In the genomic region with DNA sequence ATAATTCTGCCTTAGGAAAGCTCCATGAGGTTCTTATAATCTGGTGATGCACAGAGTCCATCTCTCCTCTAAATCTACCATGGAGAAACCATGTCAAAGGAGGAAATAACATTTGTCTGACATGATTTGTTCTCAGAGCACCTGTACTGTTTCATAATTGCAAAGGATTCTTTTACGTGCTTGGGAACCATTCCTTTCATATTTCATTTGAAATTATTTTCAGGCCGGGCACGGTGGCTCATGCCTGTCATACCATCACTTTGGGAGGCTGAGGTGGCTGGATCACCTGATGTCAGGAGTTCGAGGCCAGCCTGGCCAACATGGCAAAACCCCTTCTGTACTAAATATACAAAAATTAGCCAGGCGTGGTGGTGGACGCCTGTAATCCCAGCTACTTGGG, we compare ENCODE assay signal across 17 cellular contexts.
"Had no signal": no experiment of that assay in that cellular context is flagged by ENCODE, and none has a peak within 500 bp of the region (broad histone marks: within the 10 kb centered on the region; RNA-seq: fewer than 3 reads in every experiment).

No MANE protein-coding gene starts in this region.

- H3K4me1 ChIP-seq: uterus had no signal

- H3K4me3 ChIP-seq: body of pancreas, tibial artery, uterus had no signal

- ATAC-seq: activated CD4-positive, alpha-beta T cell treated with anti-CD3 and anti-CD28 coated beads for 36 hours; esophagus mucosa; natural killer cell treated with Interleukin-12 subunit alpha and Interleukin-12 subunit beta and Interleukin-15 and Interleukin-18, amount 100 ng/mL, for 72 hours; stimulated activated naive CD8-positive, alpha-beta T cell treated with anti-CD3 and anti-CD28 coated beads, Interleukin-15, Interleukin-2, amounts not matched to agents 100 U/mL and 50 U/mL, for 24 hours; WTC11 had no signal

- H3K9me3 ChIP-seq: body of pancreas, tibial artery, uterus had no signal

- H3K36me3 ChIP-seq: tibial artery, uterus had no signal

- DNase-seq: activated CD4-positive, alpha-beta T cell treated with anti-CD3 and anti-CD28 coated beads for 36 hours; activated CD4-positive, alpha-beta T cell treated with anti-CD3 and anti-CD28 coated beads, Interleukin-2, amount 50 U/mL, for 48 hours; activated naive CD8-positive, alpha-beta T cell treated with anti-CD3 and anti-CD28 coated beads for 36 hours; amniotic stem cell; caudate nucleus; mesendoderm; stimulated activated CD4-positive, alpha-beta T cell treated with anti-CD3 and anti-CD28 coated beads, Interleukin-12 subunit alpha, Interleukin-12 subunit beta, amount 100 ng/mL, for 4 hours; stimulated activated CD4-positive, alpha-beta T cell treated with anti-CD3 and anti-CD28 coated beads, Interleukin-1b, Interleukin-23, amount 100 ng/mL, for 48 hours; stimulated activated naive CD8-positive, alpha-beta T cell treated with anti-CD3 and anti-CD28 coated beads, Interleukin-15, Interleukin-2, amounts not matched to agents 100 U/mL and 50 U/mL, for 24 hours; substantia nigra; T-cell; tibial artery; uterus had no signal

- H3K27ac ChIP-seq: tibial artery, uterus had no signal

- H3K27me3 ChIP-seq: body of pancreas, tibial artery, uterus had no signal
